Comparison of ENCODE assay signal across 11 cellular contexts in genomic region chr3:32872487-32873382, GRCh38. TPM values are rescaled to one million over a fixed set of nuclear protein-coding genes. Genes with fewer than 3 reads are reported as not detected.
DNase-seq lines count a peak whose midpoint lies in the region; TF ChIP-seq lines count a peak whose summit lies in the region.
"Had no signal": no experiment of that assay in that cellular context is flagged by ENCODE, and none has a peak within 500 bp of the region (broad histone marks: within the 10 kb centered on the region; RNA-seq: fewer than 3 reads in every experiment).

No MANE protein-coding gene starts in this region.

- H3K27ac Mint-ChIP-seq in nephron progenitor cell (peak overlapping the region; percentile 75), immature natural killer cell (no peak overlapping the region)

- DNase-seq in NCI-H1436 treated with DMSO at 0.1 percent for 48 hours (lab: John Stamatoyannopoulos, UW) (peak; percentile 3), astrocyte of the spinal cord (ENCODE audit: low read depth, low spot score) (peak; percentile 25), nephron progenitor cell (no peak), immature natural killer cell (no peak), putamen (ENCODE audit: low spot score) (no peak), T-helper 2 cell (no peak), amniotic stem cell (lab: John Stamatoyannopoulos, UW) (no peak)
- DNase-seq: activated CD4-positive, alpha-beta T cell treated with anti-CD3 and anti-CD28 coated beads for 1 hour; activated gamma-delta T cell treated with Interleukin-2 at 50 U/mL for 16 hours; CD8-positive, alpha-beta memory T cell had no signal

- peaks cover 4% of the 10 kb centered on the region for H3K27me3 Mint-ChIP-seq in nephron progenitor cell (ENCODE audit: low read depth, poor library complexity)
- peaks cover 0 to 5% (median 0%) of the 10 kb centered on the region in 3 donors for H3K27me3 Mint-ChIP-seq in immature natural killer cell (ENCODE audit: low read depth in 3 of 3)

- H3K4me3 Mint-ChIP-seq in nephron progenitor cell (peak overlapping the region; percentile 61), immature natural killer cell (no peak overlapping the region)
- H3K4me3 Mint-ChIP-seq: CD8-positive, alpha-beta memory T cell had no signal

- in situ Hi-C loops in astrocyte of the spinal cord (cut with HindIII; ENCODE audit: low sequenced_read_pairs): no loop called here

- H3K4me3 ChIP-seq in BLaER1 treated with 17β-estradiol and CSF1 and Interleukin-3, amounts not matched to agents 10 nM and 100 nM: no peak overlapping the region
- H3K4me3 ChIP-seq in astrocyte of the spinal cord (ENCODE audit: low read depth, low read length): no peak overlapping the region

- no peak for TF ChIP-seq CTCF in astrocyte of the spinal cord (IDR thresholded peaks at IDR 0.05; ENCODE audit: low read depth, low read length)
- no peak for TF ChIP-seq CTCF in nephron progenitor cell (IDR thresholded peaks at IDR 0.05)

- H3K36me3 Mint-ChIP-seq in nephron progenitor cell (ENCODE audit: low read depth) (peaks cover 41% of the 10 kb centered on the region), immature natural killer cell (no peaks in the 10 kb centered on the region)
- H3K36me3 Mint-ChIP-seq: CD8-positive, alpha-beta memory T cell had no signal

- H3K9ac ChIP-seq in BLaER1 treated with 17β-estradiol and CSF1 and Interleukin-3, amounts not matched to agents 10 nM and 100 nM: 0 out of 22 replicates have a peak overlapping the region, but pooled peaks of 1 of the 11 experiments have one; percentile 1

- peak overlapping the region in 6 of 11 experiments; percentile 15 to 80 (median 60); a peak in 9 of 22 replicates for H3K4me2 ChIP-seq in BLaER1 treated with 17β-estradiol and CSF1 and Interleukin-3, amounts not matched to agents 10 nM and 100 nM

- H3K9me3 Mint-ChIP-seq in nephron progenitor cell (peaks cover 4% of the 10 kb centered on the region), immature natural killer cell (no peaks in the 10 kb centered on the region)
- H3K9me3 Mint-ChIP-seq: CD8-positive, alpha-beta memory T cell had no signal

- H3K27ac ChIP-seq in BLaER1 treated with 17β-estradiol and CSF1 and Interleukin-3, amounts not matched to agents 10 nM and 100 nM: 0 out of 22 replicates have a peak overlapping the region, but pooled peaks of 1 of the 11 experiments have one; percentile 24

- no peaks in the 10 kb centered on the region for H3K27me3 ChIP-seq in BLaER1 treated with 17β-estradiol and CSF1 and Interleukin-3, amounts not matched to agents 10 nM and 100 nM

- H3K4me1 Mint-ChIP-seq in nephron progenitor cell (peaks cover 72% of the 10 kb centered on the region), immature natural killer cell (no peaks in the 10 kb centered on the region)
- H3K4me1 Mint-ChIP-seq: CD8-positive, alpha-beta memory T cell had no signal

- no peaks in the 10 kb centered on the region for H3K9me3 ChIP-seq in BLaER1 treated with 17β-estradiol and CSF1 and Interleukin-3, amounts not matched to agents 10 nM and 100 nM (replicated peaks in 1 of 11)

- H4K20me1 ChIP-seq in BLaER1 treated with 17β-estradiol and CSF1 and Interleukin-3, amounts not matched to agents 10 nM and 100 nM: no peaks in the 10 kb centered on the region

- H3K36me3 ChIP-seq in BLaER1 treated with 17β-estradiol and CSF1 and Interleukin-3, amounts not matched to agents 10 nM and 100 nM: 0 out of 22 replicates have a peak, but pooled peaks cover 0 to 12% (median 0%) of the 10 kb centered on the region in 11 experiments

- H3K4me1 ChIP-seq in BLaER1 treated with 17β-estradiol and CSF1 and Interleukin-3, amounts not matched to agents 10 nM and 100 nM: peaks cover 11 to 34% (median 28%) of the 10 kb centered on the region in 10 experiments

RNA-seq across cellular contexts. Expression of gene TRIM71, which starts 54.9 kb away (rescaled TPM):
- not detected for polyA plus RNA-seq in immature natural killer cell
- polyA plus RNA-seq: CD8-positive, alpha-beta memory T cell had no signal

Comparison
In these comparisons a context has a peak if more than half of its experiments do, and no peak if none do; other contexts are left out.
1. DNase-seq: peak in NCI-H1436 treated with DMSO at 0.1 percent for 48 hours (single experiment) and astrocyte of the spinal cord (single experiment); none in nephron progenitor cell (single experiment), immature natural killer cell (0 of 3), putamen (single experiment), T-helper 2 cell (0 of 5) and amniotic stem cell (single experiment).